11 cellular contexts compared by ENCODE assay signal in the genomic region with DNA sequence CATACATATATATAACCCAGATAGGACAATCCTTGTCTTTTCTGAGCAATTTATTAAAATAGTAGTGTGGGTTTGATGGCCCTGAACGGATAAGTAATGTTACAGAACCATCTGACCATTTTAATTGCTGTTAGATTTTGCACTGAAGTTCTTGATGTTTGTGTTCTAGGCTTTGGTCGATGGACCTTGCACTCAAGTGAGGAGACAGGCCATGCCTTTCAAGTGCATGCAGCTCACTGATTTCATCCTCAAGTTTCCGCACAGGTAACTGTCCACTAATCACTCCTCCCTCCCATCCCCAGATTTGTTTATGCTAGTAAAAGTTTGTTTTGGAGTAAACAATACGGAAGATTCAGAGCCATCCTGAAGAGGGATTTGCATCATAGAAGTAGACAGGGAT. TPM values are rescaled to one million over a fixed set of nuclear protein-coding genes. Genes with fewer than 3 reads are reported as not detected.
A peak's percentile ranks its signal among the peaks of the same experiment; 100 is the strongest.
DNase-seq lines count a peak whose midpoint lies in the region; ATAC-seq, FAIRE-seq and TF ChIP-seq lines count a peak whose summit lies in the region.
"Had no signal": no experiment of that assay in that cellular context is flagged by ENCODE, and none has a peak within 500 bp of the region (broad histone marks: within the 10 kb centered on the region; RNA-seq: fewer than 3 reads in every experiment).

No MANE protein-coding gene starts in this region.

- peak overlapping the region; percentile 96 for H3K4me3 Mint-ChIP-seq in astrocyte (ENCODE audit: unreplicated experiment)

- no peaks in the 10 kb centered on the region for H3K9me3 Mint-ChIP-seq in astrocyte (ENCODE audit: unreplicated experiment)

- FAIRE-seq in astrocyte (lab: Jason Lieb, UNC) = no peak

- ATAC-seq in right cardiac atrium (no peak), Right ventricle myocardium superior (ENCODE audit: poor library complexity) (no peak), lower lobe of right lung (no peak), omental fat pad (ENCODE audit: low FRiP score) (no peak)

- H3K9me3 ChIP-seq in right cardiac atrium (ENCODE audit: control insufficient read depth, low read length) (no peaks in the 10 kb centered on the region), astrocyte (ENCODE audit: insufficient read depth, low read depth, low read length) (no peaks in the 10 kb centered on the region), lower lobe of right lung (no peaks in the 10 kb centered on the region)
- H3K9me3 ChIP-seq: neutrophil had no signal

- DNase-seq in right cardiac atrium (no peak), Right ventricle myocardium superior (no peak), astrocyte (ENCODE audit: low read depth) (no peak), lower lobe of right lung (no peak), omental fat pad (ENCODE audit: low spot score) (no peak), cortex of kidney (lab: John Stamatoyannopoulos, UW) (no peak), NCI-H2081 (lab: John Stamatoyannopoulos, UW) (no peak), iPS-NIHi7 (ENCODE audit: extremely low spot score) (no peak)
- DNase-seq: activated gamma-delta T cell, NCI-H2227 treated with DMSO at 0.1 percent for 48 hours had no signal

- TF ChIP-seq CTCF in astrocyte (IDR thresholded peaks at IDR 0.05; ENCODE audit: insufficient read depth, low read depth, low read length) (no peak), lower lobe of right lung (IDR thresholded peaks at IDR 0.05) (no peak), omental fat pad (IDR thresholded peaks at IDR 0.05) (no peak)

- H3K4me1 ChIP-seq in right cardiac atrium (ENCODE audit: control insufficient read depth, insufficient read depth, low read length) = no peaks in the 10 kb centered on the region
- peaks cover 5% of the 10 kb centered on the region for H3K4me1 ChIP-seq in astrocyte (ENCODE audit: insufficient read depth, low read length)
- H3K4me1 ChIP-seq in lower lobe of right lung = peaks cover 46% of the 10 kb centered on the region

- H3K27ac Mint-ChIP-seq in astrocyte (ENCODE audit: unreplicated experiment) = peak overlapping the region; percentile 70

- H3K36me3 ChIP-seq in astrocyte (ENCODE audit: insufficient read depth, low read length) (peaks cover 41% of the 10 kb centered on the region), lower lobe of right lung (peaks cover 54% of the 10 kb centered on the region)

- peaks cover 15% of the 10 kb centered on the region for H3K36me3 Mint-ChIP-seq in astrocyte (ENCODE audit: low read depth, unreplicated experiment)

- intact Hi-C loops in right cardiac atrium (cut with DNase I) = loop anchor here in 1 of 4 donors (10.0 kb wide), 1 partner anchor 134 kb away; no protein-coding TSS in a partner anchor
- intact Hi-C loops in Right ventricle myocardium superior (cut with DNase I) = loop anchor here (10.0 kb wide), 1 partner anchor 66 kb away; the partner anchor contains the start of gene ZNF621
- intact Hi-C loops in lower lobe of right lung (cut with DNase I) = no loop called here

- H3K27me3 Mint-ChIP-seq in astrocyte (ENCODE audit: low read depth, unreplicated experiment) = no peaks in the 10 kb centered on the region

- H3K79me2 ChIP-seq in astrocyte (ENCODE audit: insufficient read depth, low read length) = peaks cover 40% of the 10 kb centered on the region

- no peak overlapping the region for H2AFZ ChIP-seq in astrocyte (ENCODE audit: low read depth, low read length)

- 91% methylated on average over 4 of the region's 4 CpGs for WGBS in right cardiac atrium

- H3K4me3 ChIP-seq in right cardiac atrium (ENCODE audit: low read length) = peak overlapping the region; percentile 43
- peak overlapping the region; percentile 95 for H3K4me3 ChIP-seq in astrocyte (ENCODE audit: insufficient read depth, low read depth, low read length)
- H3K4me3 ChIP-seq in lower lobe of right lung = peak overlapping the region; percentile 100

- no peaks in the 10 kb centered on the region for H3K27me3 ChIP-seq in right cardiac atrium (ENCODE audit: control insufficient read depth, insufficient read depth)
- no peaks in the 10 kb centered on the region for H3K27me3 ChIP-seq in astrocyte (ENCODE audit: insufficient read depth, low read length)
- H3K27me3 ChIP-seq in lower lobe of right lung (ENCODE audit: low read depth) = no peaks in the 10 kb centered on the region

- H3K4me1 Mint-ChIP-seq in astrocyte (ENCODE audit: low read depth, unreplicated experiment) = peaks cover 12% of the 10 kb centered on the region

- H3K27ac ChIP-seq in right cardiac atrium (ENCODE audit: low read length) = no peak overlapping the region
- H3K27ac ChIP-seq in astrocyte (ENCODE audit: low read depth, low read length) = no peak overlapping the region
- peak overlapping the region; percentile 93 for H3K27ac ChIP-seq in lower lobe of right lung

- H4K20me1 ChIP-seq in astrocyte (ENCODE audit: insufficient read depth, low read length) = peaks cover 46% of the 10 kb centered on the region

- H3K4me2 ChIP-seq in astrocyte (ENCODE audit: low read length) = peak overlapping the region; percentile 95

- H3K9ac ChIP-seq in astrocyte (ENCODE audit: low read length) = peak overlapping the region; percentile 95

RNA-seq across cellular contexts. Expression of gene RPL14, which starts 1.3 kb away (rescaled TPM):
- 1,000 to 10,000 TPM; 1,029 to 1,161 (median 1,122) TPM for total RNA-seq in right cardiac atrium
- polyA plus RNA-seq in right cardiac atrium = 895 TPM
- total RNA-seq in Right ventricle myocardium superior = 992 TPM
- total RNA-seq in astrocyte = 1,485 and 1,706 TPM in 2 replicates
- 1,360 TPM for total RNA-seq in lower lobe of right lung
- total RNA-seq in omental fat pad = 100 to 1,000 TPM; 320 to 423 (median 382) TPM

RNA-seq across cellular contexts. Expression of gene ZNF619, which starts 18.4 kb away (rescaled TPM):
- total RNA-seq in right cardiac atrium (1 to 10 TPM; 3.9 to 6.3 (median 5.0) TPM), Right ventricle myocardium superior (3.9 TPM), astrocyte (2.9 and 3.4 TPM in 2 replicates), lower lobe of right lung (8.6 TPM), omental fat pad (1 to 10 TPM; 2.9 to 7.3 (median 4.0) TPM)
- polyA plus RNA-seq in right cardiac atrium = 1.5 TPM

RNA-seq across cellular contexts. Expression of gene ZNF620, which starts 47.4 kb away (rescaled TPM):
- total RNA-seq in right cardiac atrium (1 to 10 TPM; 3.1 to 4.3 (median 3.3) TPM), Right ventricle myocardium superior (1.0 TPM), astrocyte (2.9 and 4.2 TPM in 2 replicates), lower lobe of right lung (6.4 TPM), omental fat pad (1 to 10 TPM; 1.6 to 4.1 (median 2.0) TPM)
- 2.1 TPM for polyA plus RNA-seq in right cardiac atrium

Comparison
In these comparisons a context has a peak if more than half of its experiments do, and no peak if none do; other contexts are left out.
1. H3K4me3 ChIP-seq: peak in every context shown above with its lines; median percentile 100 in lower lobe of right lung; 95 in astrocyte; 43 in right cardiac atrium.